ENCODE assay signal across 17 cellular contexts in the genomic region with DNA sequence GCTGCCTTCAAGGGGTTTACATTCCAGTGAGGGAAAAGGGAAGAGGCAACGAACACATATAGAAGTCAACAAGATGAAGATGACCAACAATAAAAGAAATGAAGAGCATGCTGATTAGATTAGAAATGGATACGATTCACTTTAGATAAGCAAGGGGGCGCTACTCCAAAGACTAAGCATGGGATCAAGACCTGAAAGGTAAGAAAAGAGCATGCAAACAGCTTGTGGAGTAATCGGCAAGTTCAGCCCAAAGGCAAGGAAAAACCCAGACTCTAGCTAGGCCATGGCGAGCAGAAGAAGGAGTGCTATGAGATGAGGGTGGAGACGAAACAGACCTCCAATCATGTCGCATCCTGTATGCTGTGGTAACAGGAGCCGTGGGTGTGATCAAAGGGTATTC.
DNase-seq lines count a peak whose midpoint lies in the region; ATAC-seq and TF ChIP-seq lines count a peak whose summit lies in the region.
"Had no signal": no experiment of that assay in that cellular context is flagged by ENCODE, and none has a peak within 500 bp of the region (broad histone marks: within the 10 kb centered on the region; RNA-seq: fewer than 3 reads in every experiment).

No MANE protein-coding gene starts in this region.

- ATAC-seq in T-cell (replicated peaks in 1 of 4) (no peak), HG02798 (IDR thresholded peaks at IDR 0.05; ENCODE audit: poor library complexity, unreplicated experiment) (no peak)
- ATAC-seq: HepG2, sciatic nerve had no signal

- no peak overlapping the region for H2AFZ ChIP-seq in SU-DHL-6 (ENCODE audit: low read depth, low read length, severe bottlenecking)

- H3K27me3 Mint-ChIP-seq in CD14-positive monocyte (ENCODE audit: low read depth in 3 of 3) (peaks cover 0 to 5% (median 0%) of the 10 kb centered on the region in 3 donors), T-cell (no peaks in the 10 kb centered on the region)
- no peaks in the 10 kb centered on the region for H3K27me3 Mint-ChIP-seq in activated naive CD8-positive, alpha-beta T cell treated with anti-CD3 and anti-CD28 coated beads for 36 hours

- H3K27me3 ChIP-seq in SU-DHL-6 (ENCODE audit: low read length), result no peaks in the 10 kb centered on the region
- H3K27me3 ChIP-seq: SJCRH30 had no signal

- CTCF ChIA-PET in T-cell (lab: Charles Lee), result no interaction called here

- H3K9me3 Mint-ChIP-seq in CD14-positive monocyte, result peaks cover 0 to 4% (median 0%) of the 10 kb centered on the region in 7 donors
- H3K9me3 Mint-ChIP-seq in activated naive CD8-positive, alpha-beta T cell treated with anti-CD3 and anti-CD28 coated beads for 36 hours, result no peaks in the 10 kb centered on the region
- peaks cover 0 to 6% (median 0%) of the 10 kb centered on the region in 3 donors for H3K9me3 Mint-ChIP-seq in T-cell

- no peaks in the 10 kb centered on the region for H3K9me2 ChIP-seq in SU-DHL-6 (replicated peaks; ENCODE audit: insufficient read depth, low read length)

- H3K36me3 Mint-ChIP-seq in CD14-positive monocyte (no peaks in the 10 kb centered on the region), T-cell (no peaks in the 10 kb centered on the region)
- H3K36me3 Mint-ChIP-seq in activated naive CD8-positive, alpha-beta T cell treated with anti-CD3 and anti-CD28 coated beads for 36 hours, result peaks cover 12% of the 10 kb centered on the region

- no peak overlapping the region for H3K4me2 ChIP-seq in SU-DHL-6 (ENCODE audit: low read depth, low read length, poor library complexity, severe bottlenecking)

- no peaks in the 10 kb centered on the region for H3K79me2 ChIP-seq in SU-DHL-6 (ENCODE audit: insufficient read depth, low read length)

- H3K4me1 Mint-ChIP-seq in CD14-positive monocyte, result peaks cover 29% of the 10 kb centered on the region
- peaks cover 19% of the 10 kb centered on the region for H3K4me1 Mint-ChIP-seq in activated naive CD8-positive, alpha-beta T cell treated with anti-CD3 and anti-CD28 coated beads for 36 hours
- peaks cover 22 to 40% (median 22%) of the 10 kb centered on the region in 3 donors for H3K4me1 Mint-ChIP-seq in T-cell

- intact Hi-C loops in CD14-positive monocyte (cut with micrococcal nuclease), result no loop called here

- H3K36me3 ChIP-seq in SU-DHL-6 (ENCODE audit: low read length), result no peaks in the 10 kb centered on the region
- H3K36me3 ChIP-seq: SJCRH30 had no signal

- no peak for DNase-seq in CD14-positive monocyte (ENCODE audit: low spot score)
- no peak for DNase-seq in HFF-Myc (ENCODE audit: extremely low read depth, low read depth)
- DNase-seq in iPS DF 4.7 (ENCODE audit: extremely low read depth, low spot score), result peak; percentile 58
- DNase-seq in activated naive CD8-positive, alpha-beta T cell treated with anti-CD3 and anti-CD28 coated beads for 36 hours, result no peak
- no peak for DNase-seq in T-cell
- no peak for DNase-seq in NCI-H510A (lab: John Stamatoyannopoulos, UW)
- DNase-seq: activated CD8-positive, alpha-beta memory T cell treated with anti-CD3 and anti-CD28 coated beads, Interleukin-2, amount 50 U/mL, for 48 hours; Caco-2; cortex of kidney; NCI-H2171 treated with DMSO at 0.1 percent for 48 hours; SJCRH30; stimulated activated CD4-positive, alpha-beta T cell treated with anti-CD3 and anti-CD28 coated beads, Interleukin-1b, Interleukin-23, amount 100 ng/mL, for 48 hours; T-helper 9 cell had no signal

- no peaks in the 10 kb centered on the region for H3K9me3 ChIP-seq in SU-DHL-6 (ENCODE audit: insufficient read depth, low read length)
- H3K9me3 ChIP-seq: Caco-2, SJCRH30 had no signal

- H3F3A ChIP-seq in SU-DHL-6 (ENCODE audit: insufficient read depth), result no peaks in the 10 kb centered on the region

- H3K27ac Mint-ChIP-seq in CD14-positive monocyte (no peak overlapping the region), T-cell (no peak overlapping the region)
- H3K27ac Mint-ChIP-seq in activated naive CD8-positive, alpha-beta T cell treated with anti-CD3 and anti-CD28 coated beads for 36 hours, result no peak overlapping the region

- no peak overlapping the region for H3K4me3 ChIP-seq in HFF-Myc (replicated peaks; ENCODE audit: low read depth, low read length)
- H3K4me3 ChIP-seq in SU-DHL-6 (ENCODE audit: insufficient read depth, low read length, poor library complexity, severe bottlenecking), result no peak overlapping the region
- H3K4me3 ChIP-seq: SJCRH30 had no signal

- H3K27ac ChIP-seq in SU-DHL-6 (ENCODE audit: low read depth, low read length), result no peak overlapping the region
- H3K27ac ChIP-seq: SJCRH30 had no signal

- no peaks in the 10 kb centered on the region for H4K20me1 ChIP-seq in SU-DHL-6 (ENCODE audit: low read depth, low read length)

- H3K4me3 Mint-ChIP-seq in CD14-positive monocyte, result no peak overlapping the region
- no peak overlapping the region for H3K4me3 Mint-ChIP-seq in activated naive CD8-positive, alpha-beta T cell treated with anti-CD3 and anti-CD28 coated beads for 36 hours
- H3K4me3 Mint-ChIP-seq in T-cell, result no peak overlapping the region

- POLR2A ChIA-PET in T-cell (lab: Charles Lee), result no interaction called here

- peak; percentile 14 for TF ChIP-seq CTCF in CD14-positive monocyte (IDR thresholded peaks at IDR 0.05)
- TF ChIP-seq CTCF in HFF-Myc (IDR thresholded peaks at IDR 0.05; ENCODE audit: low read depth, low read length, missing control alignments), result peak; percentile 25
- peak; percentile 12 for TF ChIP-seq CTCF in SU-DHL-6 (IDR thresholded peaks at IDR 0.05; ENCODE audit: insufficient read depth, low read length, poor library complexity, severe bottlenecking)

- no peak overlapping the region for H3K9ac ChIP-seq in SU-DHL-6 (ENCODE audit: low read length)
